In the genomic region with DNA sequence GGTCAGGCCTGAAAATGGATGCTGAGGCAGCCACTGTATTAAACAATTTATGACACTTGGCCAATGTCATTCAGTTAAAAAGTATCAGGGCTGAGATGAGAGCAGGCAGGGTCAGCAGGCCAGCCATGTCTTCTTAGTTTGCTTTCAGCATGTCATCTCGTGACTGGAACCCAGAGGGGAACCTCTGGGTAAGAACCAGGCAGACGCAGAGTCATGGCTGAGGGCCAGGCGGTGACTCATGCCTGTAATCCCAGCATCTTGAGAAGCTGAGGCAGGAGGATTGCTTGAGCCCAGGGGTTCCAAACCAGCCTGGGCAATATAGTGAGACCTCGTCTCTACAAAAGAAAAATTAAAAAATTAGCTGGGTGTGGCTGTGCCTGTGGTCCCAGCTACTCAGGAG, we compare ENCODE assay signal across 9 cellular contexts. TPM values are rescaled to one million over a fixed set of nuclear protein-coding genes. Genes with fewer than 3 reads are reported as not detected.
DNase-seq lines count a peak whose midpoint lies in the region; ATAC-seq and TF ChIP-seq lines count a peak whose summit lies in the region.
"Had no signal": no experiment of that assay in that cellular context is flagged by ENCODE, and none has a peak within 500 bp of the region (broad histone marks: within the 10 kb centered on the region; RNA-seq: fewer than 3 reads in every experiment).

No MANE protein-coding gene starts in this region.

- no peaks in the 10 kb centered on the region for H3K9me3 Mint-ChIP-seq in activated T-helper 17 cell treated with anti-CD3 and anti-CD28 coated beads, Interleukin-2, amount 50 U/mL, for 72 hours
- H3K9me3 Mint-ChIP-seq: activated B cell treated with CpG ODN at 0.5 μM for 24 hours had no signal

- peak; percentile 50 for ATAC-seq in lung (ENCODE audit: insufficient read depth, low FRiP score)
- ATAC-seq in activated T-helper 17 cell treated with anti-CD3 and anti-CD28 coated beads, Interleukin-2, amount 50 U/mL, for 72 hours (replicated peaks): no peak

- no TSS peak for BruUV-seq in mammary epithelial cell (replicated peaks; lab: Mats Ljungman, UMichigan)

- no peak overlapping the region for H3K9ac ChIP-seq in mammary epithelial cell (ENCODE audit: insufficient read depth, low read length)

- H3K9me3 ChIP-seq in MG63 (no peaks in the 10 kb centered on the region), mammary epithelial cell (replicated peaks; ENCODE audit: insufficient read depth, low read length) (no peaks in the 10 kb centered on the region), lung (ENCODE audit: control insufficient read depth in 2 of 2, insufficient read depth in 1 of 2, low read length in 1 of 2) (no peaks in the 10 kb centered on the region)

- DNase-seq in AG10803 (ENCODE audit: low read depth) (peak; percentile 90), MG63 (peak; percentile 91), mammary epithelial cell (peak; percentile 87), lung (ENCODE audit: low spot score) (peak; percentile 56), midbrain (lab: John Stamatoyannopoulos, UW) (no peak), germinal center (ENCODE audit: low spot score) (no peak), NCI-H2196 treated with DMSO at 0.1 percent for 48 hours (lab: John Stamatoyannopoulos, UW; ENCODE audit: unreplicated experiment) (no peak)
- DNase-seq: activated B cell treated with CpG ODN at 0.5 μM for 24 hours had no signal

- H3K4me3 Mint-ChIP-seq in activated T-helper 17 cell treated with anti-CD3 and anti-CD28 coated beads, Interleukin-2, amount 50 U/mL, for 72 hours: no peak overlapping the region
- H3K4me3 Mint-ChIP-seq: activated B cell treated with CpG ODN at 0.5 μM for 24 hours had no signal

- no peaks in the 10 kb centered on the region for H4K20me1 ChIP-seq in mammary epithelial cell (ENCODE audit: insufficient read depth, low read length)

- H3K27ac ChIP-seq in mammary epithelial cell (ENCODE audit: insufficient read depth, low read depth, low read length) (no peak overlapping the region), lung (ENCODE audit: low read depth in 1 of 2, low read length in 1 of 2) (no peak overlapping the region)

- H3K36me3 Mint-ChIP-seq in activated T-helper 17 cell treated with anti-CD3 and anti-CD28 coated beads, Interleukin-2, amount 50 U/mL, for 72 hours (ENCODE audit: low read depth): no peaks in the 10 kb centered on the region

- no peaks in the 10 kb centered on the region for H3K79me2 ChIP-seq in mammary epithelial cell (ENCODE audit: insufficient read depth, low read length)

- intact Hi-C loops in mammary epithelial cell (cut with micrococcal nuclease): no loop called here

- in situ Hi-C loops in mammary epithelial cell (cut with MboI; ENCODE audit: low sequenced_read_pairs in 2 of 2): no loop called here

- 32% methylated on average over 4 of the region's 4 CpGs for WGBS in mammary epithelial cell (ENCODE audit: low coverage, missing lambda C conversion rate)
- WGBS in lung, 2 donors: 50% methylated on average over 4 of the region's 4 CpGs

- H3K4me1 Mint-ChIP-seq in activated T-helper 17 cell treated with anti-CD3 and anti-CD28 coated beads, Interleukin-2, amount 50 U/mL, for 72 hours: no peaks in the 10 kb centered on the region

- peaks cover 11% of the 10 kb centered on the region for H3K27me3 Mint-ChIP-seq in activated T-helper 17 cell treated with anti-CD3 and anti-CD28 coated beads, Interleukin-2, amount 50 U/mL, for 72 hours
- H3K27me3 Mint-ChIP-seq: activated B cell treated with CpG ODN at 0.5 μM for 24 hours had no signal

- dilution Hi-C loops in mammary epithelial cell (cut with HindIII; ENCODE audit: low sequenced_read_pairs): no loop called here

- TF ChIP-seq CTCF in AG10803 (conservative IDR thresholded peaks at IDR 0.05; ENCODE audit: low read length) (no peak), mammary epithelial cell (conservative IDR thresholded peaks at IDR 0.05 in 1 of 2, IDR thresholded peaks at IDR 0.05 in 1 of 2; ENCODE audit: extremely low read depth in 1 of 2, insufficient read depth in 1 of 2, low read depth in 1 of 2, low read length in 2 of 2) (no peak), lung (IDR thresholded peaks at IDR 0.05; ENCODE audit: control extremely low read depth, extremely low read depth) (no peak)

- H3K4me3 ChIP-seq in AG10803 (ENCODE audit: low read length) (no peak overlapping the region), MG63 (no peak overlapping the region), mammary epithelial cell (replicated peaks in 1 of 3; ENCODE audit: insufficient read depth in 1 of 3, low read depth in 2 of 3, low read length in 3 of 3) (no peak overlapping the region), lung (no peak overlapping the region)

- H3K4me1 ChIP-seq in mammary epithelial cell (ENCODE audit: insufficient read depth, low read length) (peaks cover 39% of the 10 kb centered on the region), lung (ENCODE audit: control insufficient read depth in 2 of 2, insufficient read depth in 2 of 2, low read length in 2 of 2) (no peaks in the 10 kb centered on the region)

- H3K36me3 ChIP-seq in MG63 (no peaks in the 10 kb centered on the region), mammary epithelial cell (ENCODE audit: insufficient read depth, low read length) (no peaks in the 10 kb centered on the region), lung (ENCODE audit: control insufficient read depth in 2 of 2, insufficient read depth in 2 of 2, low read length in 2 of 2) (no peaks in the 10 kb centered on the region)

- H3K27ac Mint-ChIP-seq in activated T-helper 17 cell treated with anti-CD3 and anti-CD28 coated beads, Interleukin-2, amount 50 U/mL, for 72 hours: no peak overlapping the region
- H3K27ac Mint-ChIP-seq: activated B cell treated with CpG ODN at 0.5 μM for 24 hours had no signal

- H3K27me3 ChIP-seq in MG63: no peaks in the 10 kb centered on the region
- no peaks in the 10 kb centered on the region for H3K27me3 ChIP-seq in mammary epithelial cell (ENCODE audit: insufficient read depth, low read length)
- no peaks in the 10 kb centered on the region for H3K27me3 ChIP-seq in lung (ENCODE audit: control insufficient read depth, insufficient read depth)

- CTCF ChIA-PET in mammary epithelial cell (lab: Charles Lee; ENCODE audit: low non-redundant PET): no interaction called here

- H3K4me2 ChIP-seq in mammary epithelial cell (ENCODE audit: insufficient read depth, low read depth, low read length): no peak overlapping the region

- H2AFZ ChIP-seq in mammary epithelial cell (ENCODE audit: low read depth, low read length): no peak overlapping the region

RNA-seq across cellular contexts. Expression of a gene that starts 11.8 kb away (rescaled TPM):
- not detected in 2 replicates for total RNA-seq in MG63 (2014; rRNA removed; shearing (Covaris generic); ENCODE audit: low replicate concordance)
- 1 to 10 TPM in 1 of 2 donors, not detected in 1; 2.2 TPM for total RNA-seq in mammary epithelial cell
- 0.39 TPM for polyA plus RNA-seq in mammary epithelial cell
- 5.5 TPM for polyA minus RNA-seq in mammary epithelial cell
- under 1 TPM in 1 of 2 donors, not detected in 1; 0.15 TPM for total RNA-seq in lung
- under 1 TPM; 0.05 to 0.14 TPM for polyA plus RNA-seq in lung
- not detected for total RNA-seq in activated T-helper 17 cell treated with anti-CD3 and anti-CD28 coated beads, Interleukin-2, amount 50 U/mL, for 72 hours

Comparison
In these comparisons a context has a peak if more than half of its experiments do, and no peak if none do; other contexts are left out.
1. DNase-seq: peak in AG10803 (single experiment), MG63 (single experiment), mammary epithelial cell (single experiment) and lung (single experiment); none in midbrain (single experiment), germinal center (single experiment) and NCI-H2196 treated with DMSO at 0.1 percent for 48 hours (single experiment).